10 cellular contexts compared by ENCODE assay signal in genomic region chr5:59037041-59037440, GRCh38.
DNase-seq lines count a peak whose midpoint lies in the region; ATAC-seq, FAIRE-seq and TF ChIP-seq lines count a peak whose summit lies in the region.
"Had no signal": no experiment of that assay in that cellular context is flagged by ENCODE, and none has a peak within 500 bp of the region (broad histone marks: within the 10 kb centered on the region; RNA-seq: fewer than 3 reads in every experiment).

No MANE protein-coding gene starts in this region.

- H3K79me1 ChIP-seq in IMR-90 (ENCODE audit: low read depth in 1 of 2, low read length in 2 of 2) = peaks cover 7 to 33% of the 10 kb centered on the region in 2 experiments

- in situ Hi-C loops in IMR-90 (cut with MboI; ENCODE audit: low sequenced_read_pairs) (no loop called here), brain microvascular endothelial cell (cut with HindIII; ENCODE audit: low pct_ligation_motif_present, low sequenced_read_pairs) (no loop called here)

- DNase-seq in AG04449 (ENCODE audit: low read depth, low spot score) = no peak
- no peak for DNase-seq in IMR-90
- DNase-seq in brain microvascular endothelial cell = no peak
- DNase-seq in substantia nigra (lab: John Stamatoyannopoulos, UW) = no peak
- no peak for DNase-seq in SIG-M5 treated with dmso at 0.1 percent for 504 hours (lab: John Stamatoyannopoulos, UW; ENCODE audit: unreplicated experiment)
- DNase-seq in frontal cortex (ENCODE audit: low spot score in 2 of 2) = no peak
- DNase-seq in WTC11 (ENCODE audit: low spot score) = no peak
- DNase-seq: DND-41, NCI-H2081 had no signal

- peak overlapping the region; percentile 80; the same call in 1 of the 2 replicates for H3K23ac ChIP-seq in IMR-90 (ENCODE audit: low read depth, low read length)

- POLR2A ChIA-PET in AG04449 (lab: Yijun Ruan, JAX) (interaction anchor here (0.6 kb wide), 1 partner anchor 126 kb away, joined by 3 read pairs; no protein-coding TSS in a partner anchor), IMR-90 (lab: Charles Lee; ENCODE audit: unreplicated experiment) (no interaction called here), WTC11 (lab: Charles Lee) (no interaction called here)

- H3K4me3 Mint-ChIP-seq in nephron (peak overlapping the region; percentile 93 to 96 (median 95)), WTC11 (no peak overlapping the region)

- FAIRE-seq in frontal cortex (lab: Jason Lieb, UNC) = no peak

- H3K56ac ChIP-seq in IMR-90 (ENCODE audit: extremely low read depth, insufficient read depth, low read length) = peak overlapping the region; percentile 29; the same call in 1 of the 2 replicates

- WGBS in IMR-90 (ENCODE audit: extremely low coverage in 2 of 2, insufficient read length in 1 of 2), 2 experiments = no CpG with 5 or more reads among the region's 2 CpGs

- no peaks in the 10 kb centered on the region for H3K9me3 ChIP-seq in IMR-90 (ENCODE audit: control insufficient read depth, insufficient read depth, low read length)

- H2BK20ac ChIP-seq in IMR-90 (ENCODE audit: low read depth, low read length) = peak overlapping the region; percentile 53; the same call in 1 of the 2 replicates

- no peak overlapping the region for H2AK5ac ChIP-seq in IMR-90 (ENCODE audit: low read depth, low read length)

- H3K36me3 Mint-ChIP-seq in nephron (ENCODE audit: low read depth) (peaks cover 4% of the 10 kb centered on the region), WTC11 (no peaks in the 10 kb centered on the region)

- H3K9me3 Mint-ChIP-seq in nephron (no peaks in the 10 kb centered on the region), WTC11 (no peaks in the 10 kb centered on the region)

- peaks cover 2% of the 10 kb centered on the region for H3K4me1 ChIP-seq in IMR-90 (ENCODE audit: control insufficient read depth, insufficient read depth, low read length)

- H3K27me3 ChIP-seq in IMR-90 (ENCODE audit: control insufficient read depth, insufficient read depth, low read length) (no peaks in the 10 kb centered on the region), brain microvascular endothelial cell (replicated peaks) (no peaks in the 10 kb centered on the region)

- intact Hi-C loops in IMR-90 (cut with micrococcal nuclease) = loop anchor here (5.0 kb wide), 3 partner anchors 45 to 330 kb away; no protein-coding TSS in a partner anchor

- ATAC-seq in IMR-90 (ENCODE audit: low read depth) (no peak), WTC11 (no peak)

- no peak overlapping the region; the same call in 1 of the 2 replicates for H4K91ac ChIP-seq in IMR-90 (ENCODE audit: insufficient read depth, low read depth, low read length)

- peak overlapping the region; percentile 74 for H4K5ac ChIP-seq in IMR-90 (ENCODE audit: low read depth, low read length)

- H2BK15ac ChIP-seq in IMR-90 (ENCODE audit: low read depth, low read length) = no peak overlapping the region

- H3K14ac ChIP-seq in IMR-90 (replicated peaks; ENCODE audit: low read depth, low read length) = 0 out of 2 replicates have a peak overlapping the region, but pooled peaks have one; percentile 66

- H3K27ac Mint-ChIP-seq in nephron (peak overlapping the region in 1 of 3 experiments; percentile 86), WTC11 (no peak overlapping the region)

- no TSS peak for BruUV-seq in IMR-90 (replicated peaks; lab: Mats Ljungman, UMichigan)

- TF ChIP-seq POLR2A in IMR-90 (IDR thresholded peaks at IDR 0.05; ENCODE audit: low read depth, low read length) = no peak

- H4K8ac ChIP-seq in IMR-90 (ENCODE audit: low read depth in 2 of 2, low read length in 2 of 2) = peak overlapping the region; percentile 11 to 29; a peak in 3 of 4 replicates

- H3K27ac ChIP-seq in IMR-90 (ENCODE audit: insufficient read depth, low read length) = peak overlapping the region; percentile 68; the same call in 1 of the 2 replicates
- H3K27ac ChIP-seq in brain microvascular endothelial cell = peak overlapping the region; percentile 93
- no peak overlapping the region for H3K27ac ChIP-seq in substantia nigra (ENCODE audit: low read depth, low read length, poor library complexity, severe bottlenecking)

- peak overlapping the region; percentile 91 for H3K18ac ChIP-seq in IMR-90 (ENCODE audit: low read depth, low read length)

- H3K9me1 ChIP-seq in IMR-90 (ENCODE audit: insufficient read depth, low read length) = no peaks in the 10 kb centered on the region

- CTCF ChIA-PET in AG04449 (lab: Yijun Ruan, JAX) = interaction anchor here (1.0 to 6.7 kb wide), 4 partner anchors 87 to 151 kb away, joined by 3 to 117 read pairs (median 5); no protein-coding TSS in a partner anchor
- CTCF ChIA-PET in IMR-90 (lab: Yijun Ruan, JAX) = interaction anchor here (1.2 kb wide), 1 partner anchor 138 kb away, joined by 3 read pairs; no protein-coding TSS in a partner anchor
- CTCF ChIA-PET in WTC11 (lab: Charles Lee) = interaction anchor here (0.7 kb wide), 1 partner anchor 145 kb away, joined by 5 read pairs; no protein-coding TSS in a partner anchor

- H3K4me3 ChIP-seq in AG04449 (ENCODE audit: low read depth, low read length) = peak overlapping the region; percentile 81
- peak overlapping the region; percentile 99 for H3K4me3 ChIP-seq in IMR-90 (ENCODE audit: insufficient read depth, low read depth, low read length)
- H3K4me3 ChIP-seq in brain microvascular endothelial cell (ENCODE audit: low read depth, low read length) = peak overlapping the region; percentile 88

- no peak overlapping the region for H2AFZ ChIP-seq in IMR-90 (replicated peaks; ENCODE audit: low read length, poor library complexity)

- H3K4ac ChIP-seq in IMR-90 (ENCODE audit: low read depth, low read length) = peak overlapping the region; percentile 55; the same call in 1 of the 2 replicates

- TF ChIP-seq CTCF in AG04449 (IDR thresholded peaks at IDR 0.05; ENCODE audit: insufficient read depth, low read length, missing control alignments) (no peak), IMR-90 (conservative IDR thresholded peaks at IDR 0.05; ENCODE audit: low read depth, low read length) (no peak), brain microvascular endothelial cell (IDR thresholded peaks at IDR 0.05; ENCODE audit: low read depth, low read length, missing control alignments) (no peak), nephron (IDR thresholded peaks at IDR 0.05; ENCODE audit: unreplicated experiment in 3 of 3) (no peak), WTC11 (IDR thresholded peaks at IDR 0.05) (no peak)

- peaks cover 6% of the 10 kb centered on the region for H3K27me3 Mint-ChIP-seq in nephron (ENCODE audit: low read depth)
- peaks cover 49% of the 10 kb centered on the region for H3K27me3 Mint-ChIP-seq in WTC11 (ENCODE audit: low read depth)

- H3K4me1 Mint-ChIP-seq in nephron (peaks cover 61% of the 10 kb centered on the region), WTC11 (peaks cover 22% of the 10 kb centered on the region)

- H2BK5ac ChIP-seq in IMR-90 (ENCODE audit: low read depth, low read length, poor library complexity, severe bottlenecking) = peak overlapping the region; percentile 91

- no peak for TF ChIP-seq RAD21 in IMR-90 (IDR thresholded peaks at IDR 0.05; ENCODE audit: low read length)

- H3K36me3 ChIP-seq in IMR-90 (ENCODE audit: control insufficient read depth, insufficient read depth, low read length) (no peaks in the 10 kb centered on the region; the same call in 1 of the 2 replicates), brain microvascular endothelial cell (replicated peaks) (no peaks in the 10 kb centered on the region)

- peak overlapping the region; percentile 68 for H2BK120ac ChIP-seq in IMR-90 (ENCODE audit: low read depth, low read length)

- H3K4me2 ChIP-seq in IMR-90 (ENCODE audit: low read depth, low read length) = peak overlapping the region; percentile 94

- H2AK9ac ChIP-seq in IMR-90 (replicated peaks; ENCODE audit: low read depth, low read length, poor library complexity) = no peak overlapping the region

- dilution Hi-C loops in IMR-90 (cut with HindIII; ENCODE audit: low sequenced_read_pairs, unreplicated experiment) = no loop called here

- no peaks in the 10 kb centered on the region; the same call in 1 of the 2 replicates for H4K20me1 ChIP-seq in IMR-90 (ENCODE audit: insufficient read depth, low read length)

- peak overlapping the region; percentile 100 for H3K9ac ChIP-seq in IMR-90 (ENCODE audit: low read depth, low read length)

TF ChIP-seq in IMR-90, 13 proteins besides CTCF, POLR2A, EP300 and RAD21 (continues in another document):
- no peak for TF ChIP-seq USF2 (IDR thresholded peaks at IDR 0.05; ENCODE audit: low read depth, low read length)

TF ChIP-seq in WTC11, 78 proteins besides CTCF, POLR2A, EP300 and RAD21 (continues in another document):
- no peak for TF ChIP-seq OVOL2 (CRISPR knock-in tag; IDR thresholded peaks at IDR 0.05; ENCODE audit: borderline replicate concordance)
- no peak for TF ChIP-seq ZNF219 (CRISPR knock-in tag; IDR thresholded peaks at IDR 0.05; ENCODE audit: borderline replicate concordance)
- TF ChIP-seq SMAD4 (CRISPR knock-in tag; IDR thresholded peaks at IDR 0.05) = no peak
- TF ChIP-seq ZNF396 (CRISPR knock-in tag; IDR thresholded peaks at IDR 0.05; ENCODE audit: borderline replicate concordance) = no peak
- TF ChIP-seq CBFB (CRISPR knock-in tag; IDR thresholded peaks at IDR 0.05; ENCODE audit: low read depth) = no peak
- TF ChIP-seq AFF4 (CRISPR knock-in tag; IDR thresholded peaks at IDR 0.05; ENCODE audit: borderline replicate concordance) = no peak
